8 cellular contexts compared by ENCODE assay signal in genomic region chr13:114128624-114129522, GRCh38. TPM values are rescaled to one million over a fixed set of nuclear protein-coding genes. Genes with fewer than 3 reads are reported as not detected.
DNase-seq lines count a peak whose midpoint lies in the region; ATAC-seq and TF ChIP-seq lines count a peak whose summit lies in the region.

No MANE protein-coding gene starts in this region.

- TF ChIP-seq CTCF in right atrium auricular region (IDR thresholded peaks at IDR 0.05) = no peak

- peak overlapping the region in 1 of 2 donors; percentile 22 for H3K4me3 ChIP-seq in right atrium auricular region

- DNase-seq in activated naive CD4-positive, alpha-beta T cell treated with anti-CD3 and anti-CD28 coated beads, Interleukin-2, amount 50 U/mL, for 16 hours = peak; percentile 93
- DNase-seq in right atrium auricular region (ENCODE audit: low spot score) (peak; percentile 91), NCI-H2196 (lab: John Stamatoyannopoulos, UW; ENCODE audit: unreplicated experiment) (no peak), NCI-H2171 (lab: John Stamatoyannopoulos, UW) (no peak)
- DNase-seq in stimulated activated CD4-positive, alpha-beta T cell treated with anti-CD3 and anti-CD28 coated beads, Interleukin-12 subunit alpha, Interleukin-12 subunit beta, amount 100 ng/mL, for 24 hours (ENCODE audit: low read depth in 2 of 2) = peak; percentile 81 to 87

- H3K27me3 ChIP-seq in right atrium auricular region = no peaks in the 10 kb centered on the region

- peak; percentile 66 for ATAC-seq in GM18868 (IDR thresholded peaks at IDR 0.05; ENCODE audit: unreplicated experiment)
- peak; percentile 53 for ATAC-seq in HG03064 (IDR thresholded peaks at IDR 0.05; ENCODE audit: low read depth, unreplicated experiment)
- ATAC-seq in SK-N-SH treated with all-trans-retinoic acid at 6 μM for 48 hours = peak; percentile 6; the same call in 1 of the 3 replicates

- H3K9me3 ChIP-seq in right atrium auricular region = no peaks in the 10 kb centered on the region

- H3K4me1 ChIP-seq in right atrium auricular region = peaks cover 0 to 52% of the 10 kb centered on the region in 2 donors

- no peaks in the 10 kb centered on the region for H3K36me3 ChIP-seq in right atrium auricular region

- peak overlapping the region; percentile 81 to 88 for H3K27ac ChIP-seq in right atrium auricular region

TF ChIP-seq in SK-N-SH treated with all-trans-retinoic acid at 6 μM for 48 hours, 23 proteins besides CTCF, POLR2A, EP300 and RAD21:
- TF ChIP-seq ZFP30 (CRISPR knock-in tag; IDR thresholded peaks at IDR 0.05) (no peak), ZNF8 (CRISPR knock-in tag; IDR thresholded peaks at IDR 0.05) (no peak), OSR1 (CRISPR knock-in tag; IDR thresholded peaks at IDR 0.05) (no peak), TOX (CRISPR knock-in tag; IDR thresholded peaks at IDR 0.05; ENCODE audit: borderline replicate concordance) (no peak), PATZ1 (CRISPR knock-in tag; IDR thresholded peaks at IDR 0.05; ENCODE audit: borderline replicate concordance) (no peak), CSDC2 (CRISPR knock-in tag; IDR thresholded peaks at IDR 0.05) (no peak), POU6F1 (CRISPR knock-in tag; IDR thresholded peaks at IDR 0.05; ENCODE audit: borderline replicate concordance, low read depth) (no peak), PPARA (CRISPR knock-in tag; IDR thresholded peaks at IDR 0.05; ENCODE audit: borderline replicate concordance) (no peak), GLIS3 (CRISPR knock-in tag; IDR thresholded peaks at IDR 0.05) (no peak), ESRRG (CRISPR knock-in tag; IDR thresholded peaks at IDR 0.05) (no peak), BACH2 (CRISPR knock-in tag; IDR thresholded peaks at IDR 0.05; ENCODE audit: borderline replicate concordance) (no peak), ZFP3 (CRISPR knock-in tag; IDR thresholded peaks at IDR 0.05) (no peak), ZNF70 (CRISPR knock-in tag; IDR thresholded peaks at IDR 0.05) (no peak), RARB (CRISPR knock-in tag; IDR thresholded peaks at IDR 0.05) (no peak), CSRNP3 (CRISPR knock-in tag; IDR thresholded peaks at IDR 0.05) (no peak), CREB5 (CRISPR knock-in tag; IDR thresholded peaks at IDR 0.05; ENCODE audit: low read depth) (no peak), TSHZ2 (CRISPR knock-in tag; IDR thresholded peaks at IDR 0.05) (no peak), ARNTL (CRISPR knock-in tag; IDR thresholded peaks at IDR 0.05; ENCODE audit: borderline replicate concordance, low read depth) (no peak), SNAI2 (CRISPR knock-in tag; IDR thresholded peaks at IDR 0.05) (no peak), TCF4 (CRISPR knock-in tag; IDR thresholded peaks at IDR 0.05; ENCODE audit: borderline replicate concordance) (no peak)

RNA-seq across cellular contexts. Expression of gene RASA3, which starts 3.5 kb away (rescaled TPM):
- 10 to 100 TPM; 10.2 to 13.2 TPM for total RNA-seq in right atrium auricular region

RNA-seq across cellular contexts. Expression of gene CFAP97D2, which starts 50.2 kb away (rescaled TPM):
- total RNA-seq in right atrium auricular region = not detected

Comparison
In these comparisons a context has a peak if more than half of its experiments do, and no peak if none do; other contexts are left out.
1. ATAC-seq: peak in every context shown above with its lines; median percentile 66 in GM18868; 53 in HG03064; 6 in SK-N-SH treated with all-trans-retinoic acid at 6 μM for 48 hours.
2. DNase-seq: peak in activated naive CD4-positive, alpha-beta T cell treated with anti-CD3 and anti-CD28 coated beads, Interleukin-2, amount 50 U/mL, for 16 hours (single experiment), right atrium auricular region (single experiment) and stimulated activated CD4-positive, alpha-beta T cell treated with anti-CD3 and anti-CD28 coated beads, Interleukin-12 subunit alpha, Interleukin-12 subunit beta, amount 100 ng/mL, for 24 hours (2 of 2); none in NCI-H2196 (single experiment) and NCI-H2171 (single experiment).